ENCODE assay signal across 16 cellular contexts in genomic region chr12:28059678-28060077, GRCh38.
DNase-seq lines count a peak whose midpoint lies in the region; ATAC-seq and TF ChIP-seq lines count a peak whose summit lies in the region.
"Had no signal": no experiment of that assay in that cellular context is flagged by ENCODE, and none has a peak within 500 bp of the region (broad histone marks: within the 10 kb centered on the region; RNA-seq: fewer than 3 reads in every experiment).

No MANE protein-coding gene starts in this region.

- WGBS in right cardiac atrium = 68% methylated on average over 2 of the region's 2 CpGs

- peak; percentile 31 to 78 for ATAC-seq in right cardiac atrium
- peak; percentile 82 for ATAC-seq in sciatic nerve
- ATAC-seq: GM23338 had no signal

- H3K36me3 ChIP-seq in left ventricle myocardium inferior = no peaks in the 10 kb centered on the region
- H3K36me3 ChIP-seq: BLaER1 had no signal

- H3K4me3 ChIP-seq in right cardiac atrium (ENCODE audit: low read length) (no peak overlapping the region), left ventricle myocardium inferior (no peak overlapping the region)
- H3K4me3 ChIP-seq: BLaER1, GM23338 had no signal

- H3K9me3 ChIP-seq in right cardiac atrium (ENCODE audit: control insufficient read depth, low read length) (no peaks in the 10 kb centered on the region), left ventricle myocardium inferior (replicated peaks) (no peaks in the 10 kb centered on the region)
- H3K9me3 ChIP-seq: BLaER1, Caco-2 had no signal

- no peak overlapping the region for H3K27ac ChIP-seq in right cardiac atrium (ENCODE audit: low read length)
- no peak overlapping the region for H3K27ac ChIP-seq in left ventricle myocardium inferior (replicated peaks)
- H3K27ac ChIP-seq: BLaER1 had no signal

- DNase-seq in right cardiac atrium (no peak), left ventricle myocardium inferior (no peak), fibroblast of gingiva (ENCODE audit: low read depth) (peak; percentile 28), sciatic nerve (ENCODE audit: low spot score) (no peak), anterior cingulate cortex (lab: John Stamatoyannopoulos, UW) (no peak), superior temporal gyrus (ENCODE audit: extremely low spot score) (no peak)
- DNase-seq in activated effector memory CD4-positive, alpha-beta T cell treated with Interleukin-2 at 50 U/mL for 16 hours = no peak
- DNase-seq: 8988T; AML-193; Caco-2; CD8-positive, alpha-beta memory T cell; DND-41; GDM1; H7 had no signal

- no peak for TF ChIP-seq CTCF in left ventricle myocardium inferior (IDR thresholded peaks at IDR 0.05; ENCODE audit: borderline replicate concordance)

- intact Hi-C loops in right cardiac atrium (cut with DNase I) = no loop called here
- intact Hi-C loops in left ventricle myocardium inferior (cut with micrococcal nuclease) = no loop called here
- intact Hi-C loops in sciatic nerve (cut with DNase I) = no loop called here

- no peaks in the 10 kb centered on the region for H3K4me1 ChIP-seq in right cardiac atrium (ENCODE audit: control insufficient read depth, insufficient read depth, low read length)
- no peaks in the 10 kb centered on the region for H3K4me1 ChIP-seq in left ventricle myocardium inferior
- H3K4me1 ChIP-seq: BLaER1, Caco-2 had no signal

- H3K27me3 ChIP-seq in right cardiac atrium (ENCODE audit: control insufficient read depth, insufficient read depth) (no peaks in the 10 kb centered on the region), left ventricle myocardium inferior (ENCODE audit: low read depth) (no peaks in the 10 kb centered on the region)
- H3K27me3 ChIP-seq: BLaER1 had no signal
